9 cellular contexts compared by ENCODE assay signal in the genomic region with DNA sequence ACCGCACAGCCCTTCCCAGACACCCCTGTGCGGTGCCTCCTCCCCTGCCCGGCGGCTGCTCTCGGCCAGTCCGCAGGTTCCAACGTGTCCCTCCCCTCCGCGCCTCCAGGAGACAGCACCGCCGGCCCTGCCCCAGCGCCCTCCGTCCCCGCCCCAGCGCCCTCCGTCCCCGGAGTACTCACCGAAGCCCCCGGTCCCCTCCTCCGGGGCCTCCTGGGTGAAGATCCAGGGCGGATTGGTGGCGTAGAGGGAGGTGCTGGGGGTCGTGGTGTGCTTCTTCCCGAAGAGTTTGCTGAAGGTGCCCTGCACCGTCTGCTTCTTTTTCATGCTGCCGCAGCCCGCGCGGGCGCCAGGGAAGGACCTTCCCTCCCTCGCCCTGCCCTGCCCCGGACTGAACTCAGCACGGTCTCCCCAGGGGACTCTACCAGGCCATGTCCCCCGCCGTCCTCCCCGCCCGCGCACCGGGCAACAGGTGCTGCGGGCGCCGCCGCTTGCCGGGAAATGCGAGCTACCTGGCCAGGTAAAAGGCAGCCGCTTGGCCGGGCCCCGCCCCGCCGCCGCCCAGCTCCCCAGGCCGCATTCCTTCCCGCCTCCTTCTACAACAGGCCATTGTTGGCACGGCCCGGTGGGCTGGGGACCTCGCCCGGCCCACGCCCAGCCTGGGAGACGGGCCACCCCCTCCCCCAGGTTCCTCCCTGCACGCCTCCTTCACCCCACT. TPM values are rescaled to one million over a fixed set of nuclear protein-coding genes. Genes with fewer than 3 reads are reported as not detected.
DNase-seq lines count a peak whose midpoint lies in the region; ATAC-seq and TF ChIP-seq lines count a peak whose summit lies in the region.
"Had no signal": no experiment of that assay in that cellular context is flagged by ENCODE, and none has a peak within 500 bp of the region (broad histone marks: within the 10 kb centered on the region; RNA-seq: fewer than 3 reads in every experiment).

A gene with protein sequence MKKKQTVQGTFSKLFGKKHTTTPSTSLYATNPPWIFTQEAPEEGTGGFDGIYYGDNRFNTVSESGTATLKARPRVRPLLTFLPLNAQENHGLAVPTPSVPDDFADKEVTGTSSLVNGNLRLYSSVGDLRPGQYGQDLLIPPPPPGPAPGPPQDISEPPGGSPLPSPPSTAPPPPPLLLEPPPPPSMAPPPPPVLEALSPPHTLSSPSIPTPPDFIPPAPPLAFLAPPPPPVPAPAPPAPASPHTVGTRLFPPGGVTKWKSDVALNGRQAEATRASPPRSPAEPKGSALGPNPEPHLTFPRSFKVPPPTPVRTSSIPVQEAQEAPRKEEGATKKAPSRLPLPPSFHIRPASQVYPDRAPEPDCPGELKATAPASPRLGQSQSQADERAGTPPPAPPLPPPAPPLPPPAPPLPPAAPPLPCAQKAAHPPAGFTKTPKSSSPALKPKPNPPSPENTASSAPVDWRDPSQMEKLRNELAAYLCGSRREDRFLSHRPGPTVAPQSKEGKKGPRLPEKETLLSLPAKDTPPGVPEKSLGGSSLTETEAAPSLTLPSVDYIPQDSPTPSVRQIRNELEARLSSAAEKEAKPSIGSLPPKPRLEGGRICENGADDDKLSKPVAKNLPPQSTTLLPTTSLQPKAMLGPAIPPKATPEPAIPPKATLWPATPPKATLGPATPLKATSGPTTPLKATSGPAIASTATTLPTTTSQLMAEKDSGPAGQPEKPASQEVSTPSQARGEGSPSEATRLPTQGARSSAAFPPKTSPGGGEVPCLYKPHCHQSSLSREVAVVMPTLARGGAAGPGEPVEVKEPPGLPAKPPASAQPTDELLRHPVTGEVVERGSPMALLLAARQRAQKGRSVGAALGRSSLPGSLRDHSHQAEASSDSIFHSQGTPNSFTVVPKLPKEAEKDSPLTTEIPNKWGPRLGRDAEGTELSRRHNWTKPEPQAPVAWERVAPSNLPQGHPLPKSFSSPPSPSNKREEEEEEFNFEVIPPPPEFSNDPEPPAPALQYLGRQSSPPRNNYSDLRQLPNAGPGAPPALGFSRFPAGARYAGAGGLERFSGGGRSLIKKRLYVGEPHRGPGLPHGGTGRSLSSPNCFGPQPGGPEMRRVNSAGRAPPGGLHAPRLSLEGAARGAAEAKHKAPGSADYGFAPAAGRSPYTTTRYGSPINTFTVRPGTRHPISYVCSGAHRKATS (minus strand): TSS at position 503 of the 718 bp plus-strand sequence. CDS start 176 bp downstream, at position 327.

- ATAC-seq in omental fat pad (ENCODE audit: low FRiP score) (peak; percentile 58), HG02642 (IDR thresholded peaks at IDR 0.05; ENCODE audit: poor library complexity, unreplicated experiment) (no peak), GM21423 (IDR thresholded peaks at IDR 0.05; ENCODE audit: unreplicated experiment) (no peak)

- TF ChIP-seq CTCF in fibroblast of the aortic adventitia (IDR thresholded peaks at IDR 0.05; ENCODE audit: insufficient read depth, low read length) (peak; percentile 0), omental fat pad (IDR thresholded peaks at IDR 0.05) (no peak)

- H3K36me3 ChIP-seq in SJSA1, result no peaks in the 10 kb centered on the region

- peaks cover 11% of the 10 kb centered on the region for H3K4me1 ChIP-seq in SJSA1 (replicated peaks)

- H3K4me3 ChIP-seq in SJSA1 (no peak within 1 kb of the TSS), fibroblast of the aortic adventitia (ENCODE audit: low read depth, low read length) (peak within 1 kb of the TSS; percentile 59)
- H3K4me3 ChIP-seq: SK-N-MC had no signal

- no peaks in the 10 kb centered on the region for H3K9me3 ChIP-seq in SJSA1 (replicated peaks)

- peak within 1 kb of the TSS; percentile 60 for H3K27ac ChIP-seq in SJSA1
- H3K27ac ChIP-seq: SK-N-MC had no signal

- DNase-seq in DMS 273 (lab: John Stamatoyannopoulos, UW; ENCODE audit: unreplicated experiment) (peak; percentile 44), DMS 273 treated with DMSO at 0.1 percent for 48 hours (lab: John Stamatoyannopoulos, UW) (no peak), SJSA1 (ENCODE audit: low read depth in 1 of 2, low spot score in 2 of 2) (no peak), fibroblast of the aortic adventitia (ENCODE audit: low read depth) (no peak), omental fat pad (ENCODE audit: low spot score) (no peak), GOT3 (lab: John Stamatoyannopoulos, UW) (no peak)

- no peaks in the 10 kb centered on the region for H3K27me3 ChIP-seq in SJSA1 (replicated peaks)

RNA-seq across cellular contexts. Expression of the gene that starts here (rescaled TPM):
- not detected in 2 replicates for total RNA-seq in SJSA1 (2014; rRNA removed; shearing (Covaris generic))
- total RNA-seq in fibroblast of the aortic adventitia (ENCODE audit: low replicate concordance) (0.63 and 1.4 TPM in 2 replicates), omental fat pad (10 to 100 TPM in 1 of 4 donors, 1 to 10 TPM in 3; 3.0 to 19.0 (median 3.6) TPM)
